Comparison of ENCODE assay signal across 20 cellular contexts in the genomic region with DNA sequence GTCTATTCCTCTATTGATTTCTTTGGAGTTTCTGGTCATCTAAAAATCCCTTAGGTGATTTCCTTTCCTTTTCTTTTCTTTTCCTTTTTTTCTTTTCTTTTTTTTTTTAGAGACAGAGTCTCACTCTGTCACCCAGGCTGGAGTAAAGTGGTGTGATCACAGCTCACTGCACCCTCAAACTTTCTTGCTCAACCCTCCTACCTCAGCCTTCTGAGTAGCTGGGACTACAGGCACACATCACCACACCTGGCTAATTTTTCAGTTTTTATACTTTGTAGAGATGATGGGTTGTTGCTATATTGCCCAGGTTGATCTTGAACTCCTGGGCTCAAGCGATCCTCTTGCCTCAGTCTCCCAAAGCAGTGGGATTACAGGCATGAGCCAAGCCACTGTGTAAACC. TPM values are rescaled to one million over a fixed set of nuclear protein-coding genes. Genes with fewer than 3 reads are reported as not detected.
"Had no signal": no experiment of that assay in that cellular context is flagged by ENCODE, and none has a peak within 500 bp of the region (broad histone marks: within the 10 kb centered on the region; RNA-seq: fewer than 3 reads in every experiment).

No MANE protein-coding gene starts in this region.

- H3K27me3 ChIP-seq: dorsolateral prefrontal cortex, transverse colon had no signal

- DNase-seq: caudate nucleus; dorsolateral prefrontal cortex; effector CD8-positive, alpha-beta T cell; immature natural killer cell; left lung; mesendoderm; naive B cell; nephron progenitor cell; right cardiac atrium; stimulated activated CD4-positive, alpha-beta T cell treated with anti-CD3 and anti-CD28 coated beads, Interleukin-2, amount 100 ng/mL, for 48 hours; stimulated activated naive CD8-positive, alpha-beta T cell treated with anti-CD3 and anti-CD28 coated beads, Interleukin-15, Interleukin-2, amounts not matched to agents 100 U/mL and 50 U/mL, for 24 hours; transverse colon had no signal

- ATAC-seq: esophagus mucosa; left lung; right cardiac atrium; stimulated activated naive CD8-positive, alpha-beta T cell treated with anti-CD3 and anti-CD28 coated beads, Interleukin-15, Interleukin-2, amounts not matched to agents 100 U/mL and 50 U/mL, for 24 hours had no signal

- H3K4me2 ChIP-seq: smooth muscle cell had no signal

- H3K36me3 Mint-ChIP-seq: naive B cell had no signal

- H3K36me3 ChIP-seq: left lung, transverse colon had no signal

- H3K4me3 Mint-ChIP-seq: immature natural killer cell, naive B cell, nephron progenitor cell had no signal

- H3K27ac ChIP-seq: coronary artery, left lung, parathyroid adenoma, transverse colon had no signal

- H3K4me1 ChIP-seq: left lung had no signal

- H3K9me3 ChIP-seq: left lung, transverse colon had no signal

- H3K4me1 Mint-ChIP-seq: immature natural killer cell had no signal

- H3K27ac Mint-ChIP-seq: immature natural killer cell, naive B cell, nephron progenitor cell had no signal

- H2AFZ ChIP-seq: parathyroid adenoma had no signal

- H3K79me2 ChIP-seq: parathyroid adenoma had no signal

- H3K9me3 Mint-ChIP-seq: nephron progenitor cell had no signal

- H3K4me3 ChIP-seq: coronary artery, dorsolateral prefrontal cortex, left lung, lung, smooth muscle cell, transverse colon had no signal

RNA-seq across cellular contexts. Expression of gene C11orf52, which starts 1.9 kb away (rescaled TPM):
- total RNA-seq: frontal cortex, temporal lobe had no signal
- polyA plus RNA-seq: immature natural killer cell had no signal

RNA-seq across cellular contexts. Expression of gene HSPB2, which starts 4.2 kb away (rescaled TPM):
- total RNA-seq: pulmonary artery endothelial cell, smooth muscle cell had no signal
- polyA plus RNA-seq: immature natural killer cell had no signal

RNA-seq across cellular contexts. Expression of gene CRYAB, which starts 5.2 kb away (rescaled TPM):
- polyA plus RNA-seq: immature natural killer cell had no signal

RNA-seq across cellular contexts. Expression of gene DIXDC1, which starts 20.4 kb away (rescaled TPM):
- polyA plus RNA-seq: immature natural killer cell had no signal
